Comparison of ENCODE assay signal across 9 cellular contexts in the genomic region with DNA sequence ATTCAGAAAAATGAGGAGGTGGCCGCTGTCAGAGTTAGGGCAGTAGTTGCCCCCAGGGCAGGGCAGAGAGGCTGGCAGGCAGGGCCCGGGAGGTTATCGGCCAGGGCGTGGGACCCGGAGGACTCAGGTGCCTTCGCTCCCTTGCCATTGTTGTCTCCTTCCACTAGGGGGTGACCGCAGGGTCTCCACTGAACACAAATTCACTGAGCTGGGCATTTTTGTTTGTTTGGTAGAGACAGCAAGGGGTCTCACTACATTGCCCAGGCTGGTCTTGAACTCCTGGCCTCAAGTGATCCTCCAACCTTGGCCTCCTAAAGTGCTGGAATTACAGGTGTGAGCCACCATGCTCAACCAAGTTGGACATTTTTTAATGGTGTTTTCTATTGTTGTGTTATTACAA. TPM values are rescaled to one million over a fixed set of nuclear protein-coding genes. Genes with fewer than 3 reads are reported as not detected.
DNase-seq lines count a peak whose midpoint lies in the region; ATAC-seq and TF ChIP-seq lines count a peak whose summit lies in the region.
"Had no signal": no experiment of that assay in that cellular context is flagged by ENCODE, and none has a peak within 500 bp of the region (broad histone marks: within the 10 kb centered on the region; RNA-seq: fewer than 3 reads in every experiment).

No MANE protein-coding gene starts in this region.

- no peaks in the 10 kb centered on the region for H3K9me3 ChIP-seq in psoas muscle

- in situ Hi-C loops in brain microvascular endothelial cell (cut with HindIII; ENCODE audit: low pct_ligation_motif_present, low sequenced_read_pairs) = no loop called here

- H3K4me1 ChIP-seq in psoas muscle = peaks cover 6% of the 10 kb centered on the region

- H3K36me3 ChIP-seq in brain microvascular endothelial cell (replicated peaks) (peaks cover 27% of the 10 kb centered on the region), psoas muscle (ENCODE audit: insufficient read depth in 1 of 2, low read depth in 1 of 2) (peaks cover 6 to 83% of the 10 kb centered on the region in 2 donors)

- intact Hi-C loops in psoas muscle (cut with DNase I) = no loop called here

- H3K27ac ChIP-seq in brain microvascular endothelial cell (no peak overlapping the region), psoas muscle (no peak overlapping the region)

- WGBS in psoas muscle, 3 donors = 74 to 88% (median 76%) methylated on average over 7 of the region's 7 CpGs

- ATAC-seq in psoas muscle (peak in 3 of 4 donors; percentile 36 to 48 (median 37)), HG02678 (IDR thresholded peaks at IDR 0.05; ENCODE audit: unreplicated experiment) (no peak), GM19395 (IDR thresholded peaks at IDR 0.05; ENCODE audit: unreplicated experiment) (no peak)

- TF ChIP-seq CTCF in brain microvascular endothelial cell (IDR thresholded peaks at IDR 0.05; ENCODE audit: low read depth, low read length, missing control alignments) (peak; percentile 75), psoas muscle (IDR thresholded peaks at IDR 0.05) (peak; percentile 45)

- H3K4me3 ChIP-seq in brain microvascular endothelial cell (ENCODE audit: low read depth, low read length) (no peak overlapping the region), psoas muscle (no peak overlapping the region)

- DNase-seq in NCI-H524 (lab: John Stamatoyannopoulos, UW) = peak; percentile 3 to 10
- DNase-seq in NCI-H524 treated with DMSO at 0.1 percent for 48 hours (lab: John Stamatoyannopoulos, UW) = no peak
- DNase-seq in LHCN-M2 (ENCODE audit: low read depth) = peak; percentile 20
- DNase-seq in brain microvascular endothelial cell = no peak
- DNase-seq in psoas muscle = no peak
- DNase-seq in NCI-H510A (lab: John Stamatoyannopoulos, UW) = no peak
- DNase-seq: NCI-H226 had no signal

- no peaks in the 10 kb centered on the region for H3K27me3 ChIP-seq in brain microvascular endothelial cell (replicated peaks)
- no peaks in the 10 kb centered on the region for H3K27me3 ChIP-seq in psoas muscle (ENCODE audit: insufficient read depth in 3 of 3, low read length in 2 of 3)

RNA-seq across cellular contexts. Expression of gene CARS2, which starts 25.1 kb away (rescaled TPM):
- total RNA-seq in LHCN-M2 (2014; rRNA removed) (94.8 and 114 TPM in 2 replicates), psoas muscle (10 to 100 TPM; 41.3 to 59.0 (median 49.5) TPM)
- polyA plus RNA-seq in LHCN-M2 (2012) = 84.8 TPM
- 10 to 100 TPM; 56.3 to 85.2 (median 57.0) TPM for polyA plus RNA-seq in psoas muscle

RNA-seq across cellular contexts. Expression of gene ING1, which starts 32.6 kb away (rescaled TPM):
- total RNA-seq in LHCN-M2 (2014; rRNA removed) (7.8 and 14.8 TPM in 2 replicates), psoas muscle (1 to 10 TPM; 5.2 to 7.0 (median 5.9) TPM)
- 7.3 TPM for polyA plus RNA-seq in LHCN-M2 (2012)
- 10 to 100 TPM in 2 of 3 donors, 1 to 10 TPM in 1; 8.2 to 16.9 (median 13.8) TPM for polyA plus RNA-seq in psoas muscle

Comparison
In these comparisons a context has a peak if more than half of its experiments do, and no peak if none do; other contexts are left out.
1. DNase-seq: peak in NCI-H524 (2 of 2) and LHCN-M2 (single experiment); none in NCI-H524 treated with DMSO at 0.1 percent for 48 hours (single experiment), brain microvascular endothelial cell (single experiment), psoas muscle (0 of 2) and NCI-H510A (single experiment).
2. ATAC-seq: peak in psoas muscle (3 of 4); none in HG02678 (single experiment) and GM19395 (single experiment).